In the genomic region with DNA sequence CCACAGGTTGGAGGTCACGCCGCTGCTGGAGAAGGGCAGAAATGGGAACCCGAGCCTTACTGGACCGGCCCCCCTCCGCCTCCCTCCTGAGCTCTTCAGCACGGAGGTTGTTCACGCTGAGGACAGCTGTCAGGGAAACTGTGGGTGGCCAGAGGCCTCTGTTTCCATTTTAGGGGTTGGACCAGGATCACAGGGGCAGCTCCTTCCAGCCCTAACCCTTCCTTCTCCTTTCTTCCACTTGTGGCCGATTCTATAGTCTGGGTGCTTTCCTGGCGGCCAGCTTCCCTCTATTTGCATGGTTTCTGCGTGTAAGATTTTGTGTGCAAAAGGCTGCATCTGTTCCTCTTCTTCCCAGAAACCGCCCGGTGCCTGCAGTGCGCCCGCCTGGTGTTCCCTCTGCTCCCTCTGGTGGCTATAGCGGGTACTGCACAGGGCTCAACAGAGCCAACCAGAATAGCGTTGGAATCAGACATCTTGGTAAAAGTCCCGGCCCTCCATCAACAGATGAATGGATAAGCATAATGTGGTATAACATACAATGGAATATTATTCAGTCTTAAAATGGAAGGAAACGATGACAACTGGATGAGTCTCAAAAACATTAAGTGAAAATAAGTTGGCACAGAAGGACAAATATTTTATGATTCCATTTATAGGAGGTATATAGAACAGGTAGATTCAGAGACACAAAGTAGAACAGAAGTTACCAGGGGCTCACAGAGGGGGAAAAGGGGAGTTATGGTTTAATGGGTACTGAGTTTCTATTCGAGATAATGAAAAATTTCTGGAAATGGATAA, we compare ENCODE assay signal across 8 cellular contexts. TPM values are rescaled to one million over a fixed set of nuclear protein-coding genes. Genes with fewer than 3 reads are reported as not detected.
DNase-seq lines count a peak whose midpoint lies in the region; ATAC-seq, FAIRE-seq and TF ChIP-seq lines count a peak whose summit lies in the region.

No MANE protein-coding gene starts in this region.

- H3K79me2 ChIP-seq in PC-9 (ENCODE audit: low read depth), result no peaks in the 10 kb centered on the region

- H3K4me1 ChIP-seq in PC-9 (replicated peaks; ENCODE audit: insufficient read depth) (no peaks in the 10 kb centered on the region), esophagus squamous epithelium (peaks cover 0 to 14% (median 4%) of the 10 kb centered on the region in 3 donors)

- FAIRE-seq in HTR-8/SVneo (lab: Jason Lieb, UNC), result peak; percentile 72

- no peaks in the 10 kb centered on the region for H3K9me2 ChIP-seq in PC-9 (ENCODE audit: insufficient read depth)

- H3K36me3 Mint-ChIP-seq in natural killer cell, result no peaks in the 10 kb centered on the region
- H3K36me3 Mint-ChIP-seq in stimulated activated memory B cell treated with anti-CD40 and anti-IgM and Interleukin-4, amounts not matched to agents 10 μg/mL and 1 μg/mL and 100 μg/mL, for 72 hours, result no peaks in the 10 kb centered on the region

- intact Hi-C loops in PC-9 (cut with micrococcal nuclease; ENCODE audit: unreplicated experiment) (loop anchor here (1.0 to 5.0 kb wide), 3 partner anchors 118 to 644 kb away; a partner anchor contains a TSS), esophagus squamous epithelium (cut with DNase I) (loop anchor here (2.0 kb wide), 1 partner anchor 117 kb away; no protein-coding TSS in a partner anchor), natural killer cell (cut with micrococcal nuclease) (loop anchor here (1.0 kb wide), 1 partner anchor 118 kb away; no protein-coding TSS in a partner anchor)

- no peak overlapping the region for H3K4me3 ChIP-seq in PC-9
- H3K4me3 ChIP-seq in esophagus squamous epithelium, result no peak overlapping the region

- no peaks in the 10 kb centered on the region for H3K9me3 ChIP-seq in PC-9 (ENCODE audit: insufficient read depth, low read depth)
- H3K9me3 ChIP-seq in esophagus squamous epithelium, result no peaks in the 10 kb centered on the region

- peak; percentile 87 to 98 (median 95) for ATAC-seq in natural killer cell
- peak; percentile 84 for ATAC-seq in stimulated activated memory B cell treated with anti-CD40 and anti-IgM and Interleukin-4, amounts not matched to agents 10 μg/mL and 1 μg/mL and 100 μg/mL, for 72 hours
- ATAC-seq in HG02678 (IDR thresholded peaks at IDR 0.05; ENCODE audit: unreplicated experiment), result no peak

- 13 to 16% methylated on average over 14 to 19 of the region's 19 CpGs for WGBS in esophagus squamous epithelium, 2 donors

- POLR2A ChIA-PET in PC-9 (lab: Charles Lee; ENCODE audit: unreplicated experiment), result no interaction called here

- CTCF ChIA-PET in PC-9 (lab: Charles Lee), result interaction anchor here (0.6 to 1.1 kb wide), 4 partner anchors 118 to 890 kb away, joined by 3 to 11 read pairs (median 6); no protein-coding TSS in a partner anchor

- no peaks in the 10 kb centered on the region for H3F3A ChIP-seq in PC-9 (ENCODE audit: insufficient read depth, low read depth)

- no peaks in the 10 kb centered on the region for H4K20me1 ChIP-seq in PC-9 (ENCODE audit: insufficient read depth)

- peaks cover 4 to 15% of the 10 kb centered on the region in 2 donors for H3K27me3 Mint-ChIP-seq in natural killer cell (ENCODE audit: low read depth in 2 of 2)
- peaks cover 23% of the 10 kb centered on the region for H3K27me3 Mint-ChIP-seq in stimulated activated memory B cell treated with anti-CD40 and anti-IgM and Interleukin-4, amounts not matched to agents 10 μg/mL and 1 μg/mL and 100 μg/mL, for 72 hours

- H3K4me2 ChIP-seq in PC-9, result no peak overlapping the region

- no peak for TF ChIP-seq POLR2A in esophagus squamous epithelium (IDR thresholded peaks at IDR 0.05)

- DNase-seq in EL (peak; percentile 72), HTR-8/SVneo (ENCODE audit: insufficient read length, low spot score) (peak; percentile 77), PC-9 (peak; percentile 50 to 81), activated T-cell treated with anti-CD3 and anti-CD28 coated beads for 48 hours (ENCODE audit: low read depth) (peak; percentile 80), esophagus squamous epithelium (lab: John Stamatoyannopoulos, UW) (peak; percentile 27), natural killer cell (peak; percentile 76)

- H3K4me3 Mint-ChIP-seq in natural killer cell, result no peak overlapping the region
- no peak overlapping the region for H3K4me3 Mint-ChIP-seq in stimulated activated memory B cell treated with anti-CD40 and anti-IgM and Interleukin-4, amounts not matched to agents 10 μg/mL and 1 μg/mL and 100 μg/mL, for 72 hours

- peak; percentile 100 for TF ChIP-seq CTCF in PC-9 (conservative IDR thresholded peaks at IDR 0.05)
- TF ChIP-seq CTCF in esophagus squamous epithelium (IDR thresholded peaks at IDR 0.05), result peak; percentile 98 to 100 (median 100)
- TF ChIP-seq CTCF in natural killer cell (IDR thresholded peaks at IDR 0.05), result peak; percentile 99

- H3K4me1 Mint-ChIP-seq in natural killer cell, result peaks cover 7% of the 10 kb centered on the region in 2 donors
- H3K4me1 Mint-ChIP-seq in stimulated activated memory B cell treated with anti-CD40 and anti-IgM and Interleukin-4, amounts not matched to agents 10 μg/mL and 1 μg/mL and 100 μg/mL, for 72 hours, result peaks cover 7% of the 10 kb centered on the region

- no peak overlapping the region for H2AFZ ChIP-seq in PC-9

- no peak overlapping the region for H3K27ac ChIP-seq in PC-9
- H3K27ac ChIP-seq in esophagus squamous epithelium, result no peak overlapping the region

- H3K9me3 Mint-ChIP-seq in natural killer cell, result no peaks in the 10 kb centered on the region
- peaks cover 3% of the 10 kb centered on the region for H3K9me3 Mint-ChIP-seq in stimulated activated memory B cell treated with anti-CD40 and anti-IgM and Interleukin-4, amounts not matched to agents 10 μg/mL and 1 μg/mL and 100 μg/mL, for 72 hours

- H3K36me3 ChIP-seq in PC-9 (ENCODE audit: low read depth) (no peaks in the 10 kb centered on the region), esophagus squamous epithelium (no peaks in the 10 kb centered on the region)

- H3K27ac Mint-ChIP-seq in natural killer cell, result no peak overlapping the region
- no peak overlapping the region for H3K27ac Mint-ChIP-seq in stimulated activated memory B cell treated with anti-CD40 and anti-IgM and Interleukin-4, amounts not matched to agents 10 μg/mL and 1 μg/mL and 100 μg/mL, for 72 hours

- H3K27me3 ChIP-seq in PC-9 (ENCODE audit: insufficient read depth, low read depth) (peaks cover 69% of the 10 kb centered on the region), esophagus squamous epithelium (peaks cover 0 to 26% (median 0%) of the 10 kb centered on the region in 4 donors)

- no TSS peak for BruUV-seq in PC-9 (replicated peaks; lab: Mats Ljungman, UMichigan)

RNA-seq across cellular contexts. Expression of a gene that starts 8.4 kb away (rescaled TPM):
- total RNA-seq in PC-9 (2021) (not detected in 2 replicates), esophagus squamous epithelium (not detected), natural killer cell (not detected)

RNA-seq across cellular contexts. Expression of a gene that starts 39.3 kb away (rescaled TPM):
- not detected in 2 replicates for total RNA-seq in PC-9 (2021)
- not detected for total RNA-seq in esophagus squamous epithelium
- total RNA-seq in natural killer cell, result not detected

Comparison
In these comparisons a context has a peak if more than half of its experiments do, and no peak if none do; other contexts are left out.
1. DNase-seq: peak in every context shown above with its lines; median percentile 80 in activated T-cell treated with anti-CD3 and anti-CD28 coated beads for 48 hours; 77 in HTR-8/SVneo; 76 in natural killer cell; 72 in EL; 66 in PC-9; 27 in esophagus squamous epithelium.